ENCODE assay signal across 8 cellular contexts in the genomic region with DNA sequence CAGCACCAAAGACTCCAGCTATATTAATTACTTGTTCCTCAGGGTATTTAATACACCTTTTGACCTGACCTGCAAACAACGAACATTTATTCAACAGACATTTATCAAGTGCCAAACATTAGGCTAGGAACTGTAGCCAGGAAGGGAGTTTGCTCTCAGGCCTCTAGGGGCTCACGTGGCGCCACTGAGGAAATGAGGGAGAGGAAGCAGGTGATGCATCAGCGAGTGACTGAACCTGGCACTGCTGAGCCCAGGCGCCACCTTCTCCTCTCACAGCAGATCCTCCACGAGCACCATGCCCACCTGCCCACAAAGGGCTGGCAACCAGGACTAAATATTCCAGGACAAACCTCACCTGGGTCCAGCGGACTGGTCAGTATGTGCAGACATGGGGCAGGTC. TPM values are rescaled to one million over a fixed set of nuclear protein-coding genes. Genes with fewer than 3 reads are reported as not detected.
A peak's percentile ranks its signal among the peaks of the same experiment; 100 is the strongest.
DNase-seq lines count a peak whose midpoint lies in the region; ATAC-seq and TF ChIP-seq lines count a peak whose summit lies in the region.

No MANE protein-coding gene starts in this region.

- H3K27ac Mint-ChIP-seq in activated naive CD8-positive, alpha-beta T cell treated with anti-CD3 and anti-CD28 coated beads, Interleukin-2, amount 50 U/mL, for 24 hours = no peak overlapping the region

- H3K4me1 Mint-ChIP-seq in activated naive CD8-positive, alpha-beta T cell treated with anti-CD3 and anti-CD28 coated beads, Interleukin-2, amount 50 U/mL, for 24 hours = no peaks in the 10 kb centered on the region

- TF ChIP-seq CTCF in lung (IDR thresholded peaks at IDR 0.05; ENCODE audit: control extremely low read depth, extremely low read depth) (no peak), transverse colon (IDR thresholded peaks at IDR 0.05) (peak in 1 of 5 experiments; percentile 11)

- TF ChIP-seq POLR2A in transverse colon (IDR thresholded peaks at IDR 0.05) = no peak

- intact Hi-C loops in transverse colon (cut with DNase I; ENCODE audit: low total_unique reads) = no loop called here

- H3K36me3 ChIP-seq in lung (ENCODE audit: control insufficient read depth in 2 of 2, insufficient read depth in 2 of 2, low read length in 2 of 2) (peaks cover 6 to 22% of the 10 kb centered on the region in 2 donors), transverse colon (peaks cover 0 to 10% (median 5%) of the 10 kb centered on the region in 4 donors)

- H3K4me3 ChIP-seq in lung (no peak overlapping the region), transverse colon (no peak overlapping the region)

- no peaks in the 10 kb centered on the region for H3K27me3 ChIP-seq in lung (ENCODE audit: control insufficient read depth, insufficient read depth)
- H3K27me3 ChIP-seq in transverse colon = no peaks in the 10 kb centered on the region

- H3K27me3 Mint-ChIP-seq in activated naive CD8-positive, alpha-beta T cell treated with anti-CD3 and anti-CD28 coated beads, Interleukin-2, amount 50 U/mL, for 24 hours = no peaks in the 10 kb centered on the region

- H3K27ac ChIP-seq in lung (ENCODE audit: low read depth in 1 of 2, low read length in 1 of 2) (no peak overlapping the region), transverse colon (no peak overlapping the region)

- in situ Hi-C loops in transverse colon (cut with MboI; ENCODE audit: low pct_ligation_motif_present in 1 of 4, low pct_unique_long_range_greater_than_20kb in 1 of 4, low sequenced_read_pairs in 3 of 4) = no loop called here

- peaks cover 3 to 14% of the 10 kb centered on the region in 2 donors for H3K4me1 ChIP-seq in lung (ENCODE audit: control insufficient read depth in 2 of 2, insufficient read depth in 2 of 2, low read length in 2 of 2)
- H3K4me1 ChIP-seq in transverse colon = peaks cover 0 to 4% (median 3%) of the 10 kb centered on the region in 4 donors

- H3K36me3 Mint-ChIP-seq in activated naive CD8-positive, alpha-beta T cell treated with anti-CD3 and anti-CD28 coated beads, Interleukin-2, amount 50 U/mL, for 24 hours (ENCODE audit: low read depth) = peaks cover 49% of the 10 kb centered on the region

- H3K9me3 Mint-ChIP-seq in activated naive CD8-positive, alpha-beta T cell treated with anti-CD3 and anti-CD28 coated beads, Interleukin-2, amount 50 U/mL, for 24 hours = peaks cover 10% of the 10 kb centered on the region

- WGBS in lung, 2 donors = 62 to 83% methylated on average over 7 of the region's 7 CpGs
- 68% methylated on average over 2 to 7 of the region's 7 CpGs for WGBS in transverse colon (ENCODE audit: low coverage in 1 of 2), 2 donors

- ATAC-seq in HG03159 (IDR thresholded peaks at IDR 0.05; ENCODE audit: unreplicated experiment) = peak; percentile 85
- ATAC-seq in activated naive CD8-positive, alpha-beta T cell treated with anti-CD3 and anti-CD28 coated beads, Interleukin-2, amount 50 U/mL, for 24 hours = peak; percentile 54
- peak; percentile 27 for ATAC-seq in lung (ENCODE audit: insufficient read depth, low FRiP score)

- H3K9me3 ChIP-seq in lung (ENCODE audit: control insufficient read depth in 2 of 2, insufficient read depth in 1 of 2, low read length in 1 of 2) (peaks cover 0 to 4% of the 10 kb centered on the region in 2 donors), transverse colon (peaks cover 0 to 6% of the 10 kb centered on the region in 2 donors)

- no peak overlapping the region for H3K4me3 Mint-ChIP-seq in activated naive CD8-positive, alpha-beta T cell treated with anti-CD3 and anti-CD28 coated beads, Interleukin-2, amount 50 U/mL, for 24 hours

- no peak for TF ChIP-seq EP300 in transverse colon (IDR thresholded peaks at IDR 0.05; ENCODE audit: low read depth)

- DNase-seq in NCI-H526 (lab: John Stamatoyannopoulos, UW) = peak; percentile 24 to 69
- DNase-seq in NCI-H526 treated with DMSO at 0.1 percent for 48 hours (lab: John Stamatoyannopoulos, UW) = no peak
- DNase-seq in activated naive CD8-positive, alpha-beta T cell treated with anti-CD3 and anti-CD28 coated beads, Interleukin-2, amount 50 U/mL, for 24 hours = peak; percentile 29
- no peak for DNase-seq in lung (ENCODE audit: low spot score)
- no peak for DNase-seq in HCEC 1CT
- no peak for DNase-seq in transverse colon
- no peak for DNase-seq in NCI-H1048 (lab: John Stamatoyannopoulos, UW)

RNA-seq across cellular contexts. Expression of a gene that starts 50.2 kb away (rescaled TPM):
- total RNA-seq in lung = 10 to 100 TPM; 59.3 to 60.9 TPM
- 10 to 100 TPM; 36.4 to 40.2 TPM for polyA plus RNA-seq in lung
- total RNA-seq in transverse colon = 100 to 1,000 TPM in 1 of 4 donors, 10 to 100 TPM in 3; 50.1 to 224 (median 68.8) TPM

RNA-seq across cellular contexts. Expression of a gene that starts 50.7 kb away (rescaled TPM):
- 10 to 100 TPM; 45.9 to 91.9 TPM for total RNA-seq in lung
- 10 to 100 TPM; 17.0 to 21.0 TPM for polyA plus RNA-seq in lung
- 10 to 100 TPM; 14.5 to 42.6 (median 31.3) TPM for total RNA-seq in transverse colon

Comparison
In these comparisons a context has a peak if more than half of its experiments do, and no peak if none do; other contexts are left out.
1. DNase-seq: peak in NCI-H526 (2 of 2) and activated naive CD8-positive, alpha-beta T cell treated with anti-CD3 and anti-CD28 coated beads, Interleukin-2, amount 50 U/mL, for 24 hours (single experiment); none in NCI-H526 treated with DMSO at 0.1 percent for 48 hours (single experiment), lung (single experiment), HCEC 1CT (single experiment), transverse colon (single experiment) and NCI-H1048 (single experiment).
2. ATAC-seq: peak in every context shown above with its lines; median percentile 85 in HG03159; 54 in activated naive CD8-positive, alpha-beta T cell treated with anti-CD3 and anti-CD28 coated beads, Interleukin-2, amount 50 U/mL, for 24 hours; 27 in lung.